ENCODE assay signal across 1 cellular context in genomic region chr1:183346276-183346732, GRCh38.
TF ChIP-seq lines count a peak whose summit lies in the region.

No MANE protein-coding gene starts in this region.

TF ChIP-seq in K562, 482 proteins besides CTCF, POLR2A, EP300 and RAD21 (continued from another document and continues in another):
- peak; percentile 79 for TF ChIP-seq ERF (CRISPR knock-in tag; IDR thresholded peaks at IDR 0.05)
- peak; percentile 39; the same call in 1 of the 2 replicates for TF ChIP-seq SOX6 (IDR thresholded peaks at IDR 0.05)
- TF ChIP-seq MCM5 (IDR thresholded peaks at IDR 0.05; ENCODE audit: low read depth), result no peak
- no peak for TF ChIP-seq E2F4 (CRISPR knock-in tag; IDR thresholded peaks at IDR 0.05; ENCODE audit: low read depth)
- TF ChIP-seq NR2C1 (IDR thresholded peaks at IDR 0.05), result peak; percentile 12; the same call in 1 of the 2 replicates
- TF ChIP-seq NR2C1 (tag; IDR thresholded peaks at IDR 0.05), result peak; percentile 51
- no peak for TF ChIP-seq RBFOX2 (IDR thresholded peaks at IDR 0.05; ENCODE audit: low read depth, low read length)
- TF ChIP-seq BDP1 (IDR thresholded peaks at IDR 0.05; ENCODE audit: insufficient read depth, insufficient read length), result no peak
- TF ChIP-seq ZNF3 (CRISPR knock-in tag; IDR thresholded peaks at IDR 0.05), result no peak
- TF ChIP-seq, protein P1, sequence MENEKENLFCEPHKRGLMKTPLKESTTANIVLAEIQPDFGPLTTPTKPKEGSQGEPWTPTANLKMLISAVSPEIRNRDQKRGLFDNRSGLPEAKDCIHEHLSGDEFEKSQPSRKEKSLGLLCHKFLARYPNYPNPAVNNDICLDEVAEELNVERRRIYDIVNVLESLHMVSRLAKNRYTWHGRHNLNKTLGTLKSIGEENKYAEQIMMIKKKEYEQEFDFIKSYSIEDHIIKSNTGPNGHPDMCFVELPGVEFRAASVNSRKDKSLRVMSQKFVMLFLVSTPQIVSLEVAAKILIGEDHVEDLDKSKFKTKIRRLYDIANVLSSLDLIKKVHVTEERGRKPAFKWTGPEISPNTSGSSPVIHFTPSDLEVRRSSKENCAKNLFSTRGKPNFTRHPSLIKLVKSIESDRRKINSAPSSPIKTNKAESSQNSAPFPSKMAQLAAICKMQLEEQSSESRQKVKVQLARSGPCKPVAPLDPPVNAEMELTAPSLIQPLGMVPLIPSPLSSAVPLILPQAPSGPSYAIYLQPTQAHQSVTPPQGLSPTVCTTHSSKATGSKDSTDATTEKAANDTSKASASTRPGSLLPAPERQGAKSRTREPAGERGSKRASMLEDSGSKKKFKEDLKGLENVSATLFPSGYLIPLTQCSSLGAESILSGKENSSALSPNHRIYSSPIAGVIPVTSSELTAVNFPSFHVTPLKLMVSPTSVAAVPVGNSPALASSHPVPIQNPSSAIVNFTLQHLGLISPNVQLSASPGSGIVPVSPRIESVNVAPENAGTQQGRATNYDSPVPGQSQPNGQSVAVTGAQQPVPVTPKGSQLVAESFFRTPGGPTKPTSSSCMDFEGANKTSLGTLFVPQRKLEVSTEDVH (IDR thresholded peaks at IDR 0.05; ENCODE audit: low read depth, partially characterized antibody), result no peak
- TF ChIP-seq DNMT1 (IDR thresholded peaks at IDR 0.05), result no peak
- TF ChIP-seq ZNF583 (CRISPR knock-in tag; IDR thresholded peaks at IDR 0.05), result peak; percentile 70; the same call in 1 of the 2 replicates
- no peak for TF ChIP-seq HCFC1 (IDR thresholded peaks at IDR 0.05; ENCODE audit: low read depth, low read length)
- TF ChIP-seq, protein P2, sequence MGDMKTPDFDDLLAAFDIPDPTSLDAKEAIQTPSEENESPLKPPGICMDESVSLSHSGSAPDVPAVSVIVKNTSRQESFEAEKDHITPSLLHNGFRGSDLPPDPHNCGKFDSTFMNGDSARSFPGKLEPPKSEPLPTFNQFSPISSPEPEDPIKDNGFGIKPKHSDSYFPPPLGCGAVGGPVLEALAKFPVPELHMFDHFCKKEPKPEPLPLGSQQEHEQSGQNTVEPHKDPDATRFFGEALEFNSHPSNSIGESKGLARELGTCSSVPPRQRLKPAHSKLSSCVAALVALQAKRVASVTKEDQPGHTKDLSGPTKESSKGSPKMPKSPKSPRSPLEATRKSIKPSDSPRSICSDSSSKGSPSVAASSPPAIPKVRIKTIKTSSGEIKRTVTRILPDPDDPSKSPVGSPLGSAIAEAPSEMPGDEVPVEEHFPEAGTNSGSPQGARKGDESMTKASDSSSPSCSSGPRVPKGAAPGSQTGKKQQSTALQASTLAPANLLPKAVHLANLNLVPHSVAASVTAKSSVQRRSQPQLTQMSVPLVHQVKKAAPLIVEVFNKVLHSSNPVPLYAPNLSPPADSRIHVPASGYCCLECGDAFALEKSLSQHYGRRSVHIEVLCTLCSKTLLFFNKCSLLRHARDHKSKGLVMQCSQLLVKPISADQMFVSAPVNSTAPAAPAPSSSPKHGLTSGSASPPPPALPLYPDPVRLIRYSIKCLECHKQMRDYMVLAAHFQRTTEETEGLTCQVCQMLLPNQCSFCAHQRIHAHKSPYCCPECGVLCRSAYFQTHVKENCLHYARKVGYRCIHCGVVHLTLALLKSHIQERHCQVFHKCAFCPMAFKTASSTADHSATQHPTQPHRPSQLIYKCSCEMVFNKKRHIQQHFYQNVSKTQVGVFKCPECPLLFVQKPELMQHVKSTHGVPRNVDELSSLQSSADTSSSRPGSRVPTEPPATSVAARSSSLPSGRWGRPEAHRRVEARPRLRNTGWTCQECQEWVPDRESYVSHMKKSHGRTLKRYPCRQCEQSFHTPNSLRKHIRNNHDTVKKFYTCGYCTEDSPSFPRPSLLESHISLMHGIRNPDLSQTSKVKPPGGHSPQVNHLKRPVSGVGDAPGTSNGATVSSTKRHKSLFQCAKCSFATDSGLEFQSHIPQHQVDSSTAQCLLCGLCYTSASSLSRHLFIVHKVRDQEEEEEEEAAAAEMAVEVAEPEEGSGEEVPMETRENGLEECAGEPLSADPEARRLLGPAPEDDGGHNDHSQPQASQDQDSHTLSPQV (IDR thresholded peaks at IDR 0.05), result no peak
- TF ChIP-seq ZFP1 (CRISPR knock-in tag; IDR thresholded peaks at IDR 0.05), result 0 out of 2 replicates have a peak, but pooled peaks have one; percentile 17
- TF ChIP-seq NR4A1 (CRISPR knock-in tag; IDR thresholded peaks at IDR 0.05), result no peak
- peak; percentile 93 for TF ChIP-seq NR4A1 (tag; IDR thresholded peaks at IDR 0.05)
- TF ChIP-seq DMBX1 (CRISPR knock-in tag; IDR thresholded peaks at IDR 0.05; ENCODE audit: borderline replicate concordance), result no peak
- no peak for TF ChIP-seq RBM17 (IDR thresholded peaks at IDR 0.05; ENCODE audit: borderline replicate concordance, low read depth, low read length)
- 0 out of 2 replicates have a peak, but pooled peaks have one; percentile 11 for TF ChIP-seq ZNF444 (CRISPR knock-in tag; IDR thresholded peaks at IDR 0.05)
- TF ChIP-seq ZBTB26 (CRISPR knock-in tag; IDR thresholded peaks at IDR 0.05), result peak; percentile 88; the same call in 1 of the 2 replicates
- TF ChIP-seq ZNF395 (CRISPR knock-in tag; IDR thresholded peaks at IDR 0.05), result peak; percentile 72; the same call in 1 of the 2 replicates
- TF ChIP-seq ZBTB9 (CRISPR knock-in tag; IDR thresholded peaks at IDR 0.05), result peak; percentile 90
- no peak for TF ChIP-seq BRCA1 (IDR thresholded peaks at IDR 0.05)
- TF ChIP-seq BRCA1 (CRISPR knock-in tag; IDR thresholded peaks at IDR 0.05), result no peak
- TF ChIP-seq, protein P3, sequence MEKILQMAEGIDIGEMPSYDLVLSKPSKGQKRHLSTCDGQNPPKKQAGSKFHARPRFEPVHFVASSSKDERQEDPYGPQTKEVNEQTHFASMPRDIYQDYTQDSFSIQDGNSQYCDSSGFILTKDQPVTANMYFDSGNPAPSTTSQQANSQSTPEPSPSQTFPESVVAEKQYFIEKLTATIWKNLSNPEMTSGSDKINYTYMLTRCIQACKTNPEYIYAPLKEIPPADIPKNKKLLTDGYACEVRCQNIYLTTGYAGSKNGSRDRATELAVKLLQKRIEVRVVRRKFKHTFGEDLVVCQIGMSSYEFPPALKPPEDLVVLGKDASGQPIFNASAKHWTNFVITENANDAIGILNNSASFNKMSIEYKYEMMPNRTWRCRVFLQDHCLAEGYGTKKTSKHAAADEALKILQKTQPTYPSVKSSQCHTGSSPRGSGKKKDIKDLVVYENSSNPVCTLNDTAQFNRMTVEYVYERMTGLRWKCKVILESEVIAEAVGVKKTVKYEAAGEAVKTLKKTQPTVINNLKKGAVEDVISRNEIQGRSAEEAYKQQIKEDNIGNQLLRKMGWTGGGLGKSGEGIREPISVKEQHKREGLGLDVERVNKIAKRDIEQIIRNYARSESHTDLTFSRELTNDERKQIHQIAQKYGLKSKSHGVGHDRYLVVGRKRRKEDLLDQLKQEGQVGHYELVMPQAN (IDR thresholded peaks at IDR 0.05; ENCODE audit: borderline replicate concordance), result no peak
- TF ChIP-seq SNIP1 (IDR thresholded peaks at IDR 0.05; ENCODE audit: low read depth), result no peak
- TF ChIP-seq BRD4 (IDR thresholded peaks at IDR 0.05), result no peak
- TF ChIP-seq KLF16 (IDR thresholded peaks at IDR 0.05), result 0 out of 2 replicates have a peak, but pooled peaks have one; percentile 22
- peak; percentile 57; the same call in 1 of the 2 replicates for TF ChIP-seq ATF4 (CRISPR knock-in tag; IDR thresholded peaks at IDR 0.05)
- no peak for TF ChIP-seq ZNF780A (CRISPR knock-in tag; IDR thresholded peaks at IDR 0.05)
- TF ChIP-seq C11orf30 (IDR thresholded peaks at IDR 0.05; ENCODE audit: low read depth), result peak; percentile 42; the same call in 1 of the 2 replicates
- no peak for TF ChIP-seq TAL1 (IDR thresholded peaks at IDR 0.05)
- no peak for TF ChIP-seq FOXK1 (CRISPR knock-in tag; IDR thresholded peaks at IDR 0.05; ENCODE audit: borderline replicate concordance)
- TF ChIP-seq PRDM10 (IDR thresholded peaks at IDR 0.05; ENCODE audit: partially characterized antibody), result peak; percentile 47
- 0 out of 2 replicates have a peak, but pooled peaks have one; percentile 11 for TF ChIP-seq ARID1B (IDR thresholded peaks at IDR 0.05)
- no peak for TF ChIP-seq MED1 (CRISPR knock-in tag; IDR thresholded peaks at IDR 0.05; ENCODE audit: borderline replicate concordance)
- 0 out of 2 replicates have a peak, but pooled peaks have one; percentile 56 for TF ChIP-seq SMAD3 (CRISPR knock-in tag; conservative IDR thresholded peaks at IDR 0.05)
- TF ChIP-seq KLF6 (CRISPR knock-in tag; IDR thresholded peaks at IDR 0.05; ENCODE audit: borderline replicate concordance), result peak; percentile 71; the same call in 1 of the 2 replicates
- no peak for TF ChIP-seq MEF2D (tag; conservative IDR thresholded peaks at IDR 0.05; ENCODE audit: low read depth)
- TF ChIP-seq TBL1XR1 (IDR thresholded peaks at IDR 0.05; ENCODE audit: low read length in 2 of 2), result no peak
- peak; percentile 87 for TF ChIP-seq ZNF766 (CRISPR knock-in tag; conservative IDR thresholded peaks at IDR 0.05)
- TF ChIP-seq ZNF644 (tag; IDR thresholded peaks at IDR 0.05; ENCODE audit: low read depth), result peak; percentile 86
- TF ChIP-seq ZBTB17 (CRISPR knock-in tag; IDR thresholded peaks at IDR 0.05), result peak; percentile 97
- TF ChIP-seq SAFB (IDR thresholded peaks at IDR 0.05; ENCODE audit: borderline replicate concordance, low read depth, low read length), result no peak
- no peak for TF ChIP-seq BRF1 (IDR thresholded peaks at IDR 0.05; ENCODE audit: borderline replicate concordance, extremely low read depth, insufficient read length)
- no peak for TF ChIP-seq SMAD1 (IDR thresholded peaks at IDR 0.05; ENCODE audit: low read depth, low read length, partially characterized antibody)
- TF ChIP-seq HDAC3 (IDR thresholded peaks at IDR 0.05; ENCODE audit: borderline replicate concordance, partially characterized antibody), result no peak
- no peak for TF ChIP-seq TFAM (CRISPR knock-in tag; conservative IDR thresholded peaks at IDR 0.05)
- no peak for TF ChIP-seq ZNF24 (IDR thresholded peaks at IDR 0.05)
